In genomic region chr19:38095411-38096308, GRCh38 we compare ENCODE assay signal across 8 cellular contexts.
DNase-seq lines count a peak whose midpoint lies in the region; ATAC-seq and TF ChIP-seq lines count a peak whose summit lies in the region.

No MANE protein-coding gene starts in this region.

- H3K36me3 Mint-ChIP-seq in activated naive CD4-positive, alpha-beta T cell treated with anti-CD3 and anti-CD28 coated beads, Interleukin-2, amount 50 U/mL, for 72 hours = peaks cover 10 to 11% of the 10 kb centered on the region in 2 donors

- no peaks in the 10 kb centered on the region for H3K27me3 ChIP-seq in DOHH2 (ENCODE audit: control insufficient read depth, low read length)
- H3K27me3 ChIP-seq in aorta (ENCODE audit: control insufficient read depth in 1 of 2, insufficient read depth in 2 of 2, low read length in 1 of 2) = no peaks in the 10 kb centered on the region

- H3K4me1 ChIP-seq in DOHH2 (ENCODE audit: control insufficient read depth, low read length) (no peaks in the 10 kb centered on the region), aorta (ENCODE audit: control insufficient read depth in 1 of 2, insufficient read depth in 2 of 2, low read length in 2 of 2) (no peaks in the 10 kb centered on the region)

- no peaks in the 10 kb centered on the region for H3K9me2 ChIP-seq in DOHH2 (replicated peaks; ENCODE audit: control insufficient read depth, low read length)

- no peak overlapping the region for H3K4me2 ChIP-seq in DOHH2 (ENCODE audit: low read length)

- no peaks in the 10 kb centered on the region for H3F3A ChIP-seq in DOHH2 (ENCODE audit: control insufficient read depth, insufficient read depth)

- peaks cover 24% of the 10 kb centered on the region for H3K36me3 ChIP-seq in DOHH2 (ENCODE audit: control insufficient read depth, low read length)
- H3K36me3 ChIP-seq in aorta (ENCODE audit: control insufficient read depth in 1 of 2, insufficient read depth in 2 of 2, low read length in 1 of 2) = no peaks in the 10 kb centered on the region

- H3K9me3 Mint-ChIP-seq in activated naive CD4-positive, alpha-beta T cell treated with anti-CD3 and anti-CD28 coated beads, Interleukin-2, amount 50 U/mL, for 72 hours = peaks cover 0 to 8% of the 10 kb centered on the region in 2 donors

- H3K9me3 ChIP-seq in DOHH2 (ENCODE audit: control insufficient read depth, insufficient read depth, low read length) = no peaks in the 10 kb centered on the region
- H3K9me3 ChIP-seq in aorta (ENCODE audit: control insufficient read depth, low read length) = no peaks in the 10 kb centered on the region

- intact Hi-C loops in head of caudate nucleus (cut with DNase I) = loop anchor here (10.0 kb wide), 1 partner anchor 191 kb away; the partner anchor contains the start of genes SIPA1L3 and WDR87
- intact Hi-C loops in posterior vena cava (cut with DNase I) = loop anchor here (5.0 to 10.0 kb wide), 2 partner anchors 191 to 193 kb away; partner anchors contain the start of genes SIPA1L3 (in 1 of the 2) and WDR87 (in 1 of the 2)
- intact Hi-C loops in aorta (cut with DNase I) = loop anchor here (5.0 to 10.0 kb wide), 2 partner anchors 191 to 193 kb away; partner anchors contain the start of genes SIPA1L3 (in 1 of the 2) and WDR87 (in 1 of the 2)

- TF ChIP-seq CTCF in DOHH2 (IDR thresholded peaks at IDR 0.05; ENCODE audit: low read depth, low read length, poor library complexity, severe bottlenecking) = peak; percentile 81

- H3K27ac Mint-ChIP-seq in activated naive CD4-positive, alpha-beta T cell treated with anti-CD3 and anti-CD28 coated beads, Interleukin-2, amount 50 U/mL, for 72 hours = peak overlapping the region in 1 of 2 donors; percentile 17

- H3K27ac ChIP-seq in DOHH2 (ENCODE audit: low read depth, low read length) (no peak overlapping the region), aorta (ENCODE audit: low read depth in 1 of 2, low read length in 2 of 2) (no peak overlapping the region)

- no peaks in the 10 kb centered on the region; the same call in 1 of the 2 replicates for H3K79me2 ChIP-seq in DOHH2 (ENCODE audit: control insufficient read depth, low read length)

- in situ Hi-C loops in SK-MEL-5 (cut with HindIII; ENCODE audit: low pct_unique_long_range_greater_than_20kb, low sequenced_read_pairs) = no loop called here

- H3K4me3 ChIP-seq in DOHH2 (ENCODE audit: low read length) (no peak overlapping the region), aorta (ENCODE audit: low read length in 2 of 2) (no peak overlapping the region)

- peak; percentile 73 to 74 for ATAC-seq in activated naive CD4-positive, alpha-beta T cell treated with anti-CD3 and anti-CD28 coated beads, Interleukin-2, amount 50 U/mL, for 72 hours
- ATAC-seq in aorta (ENCODE audit: low FRiP score) (peak; percentile 64), HG03342 (IDR thresholded peaks at IDR 0.05; ENCODE audit: unreplicated experiment) (no peak)

- peak; percentile 72 for DNase-seq in MV-4-11 (lab: John Stamatoyannopoulos, UW)
- DNase-seq in SK-MEL-5 (ENCODE audit: low read depth, low spot score) = peak; percentile 76
- peak in 1 of 2 donors; percentile 56 for DNase-seq in activated naive CD4-positive, alpha-beta T cell treated with anti-CD3 and anti-CD28 coated beads, Interleukin-2, amount 50 U/mL, for 72 hours (ENCODE audit: low spot score in 2 of 2)
- DNase-seq in head of caudate nucleus = peak; percentile 51 to 90 (median 79)
- DNase-seq in posterior vena cava (ENCODE audit: low spot score) = peak; percentile 91
- DNase-seq in aorta = peak; percentile 81 to 86

- 32 to 38% methylated on average over 17 of the region's 17 CpGs for WGBS in aorta, 2 donors

- no peaks in the 10 kb centered on the region for H4K20me1 ChIP-seq in DOHH2 (ENCODE audit: control insufficient read depth, insufficient read depth, low read depth, low read length)
